Comparison of ENCODE assay signal across 23 cellular contexts in the genomic region with DNA sequence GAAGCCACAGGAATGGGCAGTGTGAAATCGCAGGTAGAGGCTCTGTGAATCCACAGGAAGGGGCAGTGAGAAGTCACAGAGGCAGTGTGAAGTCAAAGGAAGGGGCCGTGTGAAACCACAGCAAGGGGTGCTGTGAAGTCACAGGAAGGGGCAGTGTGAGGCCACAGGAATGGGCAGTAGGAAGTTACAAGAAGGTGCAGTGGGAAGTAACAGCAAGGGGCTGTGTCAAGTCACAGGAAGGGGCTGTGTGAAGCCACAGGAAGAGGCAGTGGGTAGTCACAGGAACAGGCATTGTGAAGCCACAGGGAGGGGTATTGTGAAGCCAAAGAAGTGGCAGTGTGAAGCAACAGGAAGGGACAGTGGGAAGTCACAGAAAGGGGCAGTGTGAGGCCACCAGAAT. TPM values are rescaled to one million over a fixed set of nuclear protein-coding genes. Genes with fewer than 3 reads are reported as not detected.
"Had no signal": no experiment of that assay in that cellular context is flagged by ENCODE, and none has a peak within 500 bp of the region (broad histone marks: within the 10 kb centered on the region; RNA-seq: fewer than 3 reads in every experiment).

No MANE protein-coding gene starts in this region.

- ATAC-seq: gastroesophageal sphincter, heart left ventricle, left lung had no signal

- H3K4me1 Mint-ChIP-seq: mesothelial cell of epicardium had no signal

- H3K9me3 Mint-ChIP-seq: activated naive CD4-positive, alpha-beta T cell treated with anti-CD3 and anti-CD28 coated beads, Interleukin-2, amount 50 U/mL, for 24 hours; mesothelial cell of epicardium; nephron; stimulated activated naive CD8-positive, alpha-beta T cell treated with anti-CD3 and anti-CD28 coated beads, Interleukin-15, Interleukin-2, amounts not matched to agents 100 ng/mL and 50 ng/mL, for 24 hours had no signal

- H3K36me3 Mint-ChIP-seq: activated naive CD4-positive, alpha-beta T cell treated with anti-CD3 and anti-CD28 coated beads, Interleukin-2, amount 50 U/mL, for 24 hours; mesothelial cell of epicardium had no signal

- DNase-seq: activated CD4-positive, alpha-beta T cell treated with anti-CD3 and anti-CD28 coated beads, Interleukin-2, amount 50 U/mL, for 1 hour; activated gamma-delta T cell; activated T-cell treated with anti-CD3 and anti-CD28 coated beads, Interleukin-2, amount 50 U/mL, for 72 hours; cerebellar nuclear complex; effector CD4-positive, alpha-beta T cell; heart left ventricle; kidney; left lung; occipital lobe; stimulated activated CD4-positive, alpha-beta T cell treated with anti-CD3 and anti-CD28 coated beads, Interleukin-15, amount 100 ng/mL, for 24 hours; stimulated activated CD4-positive, alpha-beta T cell treated with anti-CD3 and anti-CD28 coated beads, Interleukin-2, amount 100 ng/mL, for 48 hours; transverse colon had no signal

- H3K27ac Mint-ChIP-seq: activated naive CD4-positive, alpha-beta T cell treated with anti-CD3 and anti-CD28 coated beads, Interleukin-2, amount 50 U/mL, for 24 hours; activated T-cell treated with anti-CD3 and anti-CD28 coated beads, Interleukin-2, amount 50 U/mL, for 72 hours; mesothelial cell of epicardium; nephron; stimulated activated naive CD8-positive, alpha-beta T cell treated with anti-CD3 and anti-CD28 coated beads, Interleukin-15, Interleukin-2, amounts not matched to agents 100 ng/mL and 50 ng/mL, for 24 hours had no signal

- H3K4me1 ChIP-seq: ascending aorta, breast epithelium, heart left ventricle, left lung, transverse colon, vagina had no signal

- H3K9me3 ChIP-seq: ascending aorta, breast epithelium, gastroesophageal sphincter, transverse colon, vagina had no signal

- H3K27ac ChIP-seq: ascending aorta, gastroesophageal sphincter, transverse colon, vagina had no signal

- H3K36me3 ChIP-seq: ascending aorta, breast epithelium, gastroesophageal sphincter, heart left ventricle, left lung, transverse colon, vagina had no signal

- H3K27me3 Mint-ChIP-seq: activated naive CD4-positive, alpha-beta T cell treated with anti-CD3 and anti-CD28 coated beads, Interleukin-2, amount 50 U/mL, for 24 hours; stimulated activated naive CD8-positive, alpha-beta T cell treated with anti-CD3 and anti-CD28 coated beads, Interleukin-15, Interleukin-2, amounts not matched to agents 100 ng/mL and 50 ng/mL, for 24 hours had no signal

- H3K27me3 ChIP-seq: ascending aorta, breast epithelium, gastroesophageal sphincter, heart left ventricle, left lung, transverse colon, vagina had no signal

- H3K4me3 Mint-ChIP-seq: activated naive CD4-positive, alpha-beta T cell treated with anti-CD3 and anti-CD28 coated beads, Interleukin-2, amount 50 U/mL, for 24 hours; activated T-cell treated with anti-CD3 and anti-CD28 coated beads, Interleukin-2, amount 50 U/mL, for 72 hours; mesothelial cell of epicardium; nephron; stimulated activated naive CD8-positive, alpha-beta T cell treated with anti-CD3 and anti-CD28 coated beads, Interleukin-15, Interleukin-2, amounts not matched to agents 100 ng/mL and 50 ng/mL, for 24 hours had no signal

- H3K4me3 ChIP-seq: ascending aorta, breast epithelium, gastroesophageal sphincter, heart left ventricle, left lung, skin epidermis, transverse colon, vagina had no signal

RNA-seq across cellular contexts. Expression of gene GASK1A, which starts 34.1 kb away (rescaled TPM):
- total RNA-seq: activated CD8-positive, alpha-beta memory T cell treated with anti-CD3 and anti-CD28 coated beads for 36 hours; lung microvascular endothelial cell had no signal
